ENCODE assay signal across 24 cellular contexts in genomic region chr10:28624351-28624750, GRCh38. TPM values are rescaled to one million over a fixed set of nuclear protein-coding genes. Genes with fewer than 3 reads are reported as not detected.
DNase-seq lines count a peak whose midpoint lies in the region; ATAC-seq, FAIRE-seq and TF ChIP-seq lines count a peak whose summit lies in the region.
"Had no signal": no experiment of that assay in that cellular context is flagged by ENCODE, and none has a peak within 500 bp of the region (broad histone marks: within the 10 kb centered on the region; RNA-seq: fewer than 3 reads in every experiment).

No MANE protein-coding gene starts in this region.

- H3K27ac ChIP-seq in GM23338 (ENCODE audit: low read depth), result 0 out of 2 replicates have a peak overlapping the region, but pooled peaks have one; percentile 43
- H3K27ac ChIP-seq in testis, result no peak overlapping the region
- H3K27ac ChIP-seq: body of pancreas, parathyroid adenoma had no signal

- H3K27ac Mint-ChIP-seq in GM23338 (no peak overlapping the region), memory B cell (no peak overlapping the region)
- H3K27ac Mint-ChIP-seq: activated naive CD8-positive, alpha-beta T cell treated with anti-CD3 and anti-CD28 coated beads for 36 hours; activated T-cell treated with anti-CD3 and anti-CD28 coated beads, Interleukin-2, amount 50 U/mL, for 72 hours had no signal

- H3K27me3 Mint-ChIP-seq in GM23338 (ENCODE audit: insufficient read depth, low read depth, poor library complexity) (peaks cover 10% of the 10 kb centered on the region), memory B cell (peaks cover 3% of the 10 kb centered on the region)

- H3K4me3 Mint-ChIP-seq in GM23338 (no peak overlapping the region), memory B cell (no peak overlapping the region)
- H3K4me3 Mint-ChIP-seq: activated naive CD8-positive, alpha-beta T cell treated with anti-CD3 and anti-CD28 coated beads for 36 hours; activated T-cell treated with anti-CD3 and anti-CD28 coated beads, Interleukin-2, amount 50 U/mL, for 72 hours; naive thymus-derived CD4-positive, alpha-beta T cell had no signal

- 59 to 73% methylated on average over 3 of the region's 3 CpGs for WGBS in testis, 2 donors

- no peaks in the 10 kb centered on the region for H3K9me2 ChIP-seq in GM23338 (ENCODE audit: insufficient read depth)

- H3K79me2 ChIP-seq in GM23338 (replicated peaks; ENCODE audit: insufficient read depth), result no peaks in the 10 kb centered on the region
- H3K79me2 ChIP-seq: parathyroid adenoma had no signal

- peaks cover 3% of the 10 kb centered on the region; the same call in 1 of the 2 replicates for H4K20me1 ChIP-seq in GM23338 (replicated peaks; ENCODE audit: insufficient read depth)

- no peak overlapping the region for H2AFZ ChIP-seq in GM23338
- H2AFZ ChIP-seq: parathyroid adenoma had no signal

- H3K4me3 ChIP-seq in GM23338 (no peak overlapping the region), testis (no peak overlapping the region)
- H3K4me3 ChIP-seq: body of pancreas, HAP-1, lung had no signal

- peak; percentile 59 for FAIRE-seq in GM19239 (lab: Jason Lieb, UNC)
- FAIRE-seq: colon, endometrium, HTR-8/SVneo, islet of Langerhans had no signal

- 0 out of 2 replicates have a peak, but pooled peaks cover 3% of the 10 kb centered on the region for H3F3A ChIP-seq in GM23338 (replicated peaks; ENCODE audit: low read depth)

- H3K4me1 ChIP-seq in GM23338 (ENCODE audit: insufficient read depth) (peaks cover 5% of the 10 kb centered on the region; the same call in 1 of the 2 replicates), testis (no peaks in the 10 kb centered on the region)
- H3K4me1 ChIP-seq: BE2C, body of pancreas had no signal

- TF ChIP-seq CTCF in GM23338 (conservative IDR thresholded peaks at IDR 0.05; ENCODE audit: low read depth in 2 of 2) (no peak), testis (IDR thresholded peaks at IDR 0.05) (no peak)

- TF ChIP-seq POLR2A in testis (IDR thresholded peaks at IDR 0.05), result no peak

- H3K36me3 Mint-ChIP-seq in GM23338 (ENCODE audit: low read depth) (peaks cover 13% of the 10 kb centered on the region; the same call in 2 of the 3 replicates), memory B cell (peaks cover 5% of the 10 kb centered on the region)

- H3K27me3 ChIP-seq in GM23338 (ENCODE audit: insufficient read depth), result no peaks in the 10 kb centered on the region
- no peaks in the 10 kb centered on the region for H3K27me3 ChIP-seq in testis
- H3K27me3 ChIP-seq: BE2C, body of pancreas had no signal

- DNase-seq in GM19239 (ENCODE audit: insufficient read length, low spot score), result no peak
- DNase-seq in GM23338 (ENCODE audit: low spot score), result peak; percentile 25
- DNase-seq in OCI-M1 (lab: John Stamatoyannopoulos, UW), result peak; percentile 23
- no peak for DNase-seq in memory B cell (ENCODE audit: low spot score in 2 of 2)
- DNase-seq in posterior cingulate gyrus, result no peak
- DNase-seq in testis, result no peak
- DNase-seq: activated naive CD8-positive, alpha-beta T cell treated with anti-CD3 and anti-CD28 coated beads for 36 hours; activated T-cell treated with anti-CD3 and anti-CD28 coated beads, Interleukin-2, amount 50 U/mL, for 72 hours; BE2C; body of pancreas; naive thymus-derived CD4-positive, alpha-beta T cell; NCI-H1694 treated with DMSO at 0.1 percent for 48 hours; NCI-H345; Right ventricle myocardium superior; stimulated activated CD4-positive, alpha-beta T cell treated with anti-CD3 and anti-CD28 coated beads, Interleukin-2, amount 100 ng/mL, for 48 hours had no signal

- ATAC-seq in GM23338 (peak; percentile 23; the same call in 1 of the 3 replicates), memory B cell (ENCODE audit: low read depth) (peak; percentile 59), HG03108 (IDR thresholded peaks at IDR 0.05; ENCODE audit: unreplicated experiment) (no peak)
- ATAC-seq: activated T-cell treated with anti-CD3 and anti-CD28 coated beads, Interleukin-2, amount 50 U/mL, for 72 hours; body of pancreas; naive thymus-derived CD4-positive, alpha-beta T cell had no signal

- H3K4me1 Mint-ChIP-seq in GM23338 (peaks cover 13% of the 10 kb centered on the region), memory B cell (peaks cover 5% of the 10 kb centered on the region)

- H3K36me3 ChIP-seq in GM23338 (ENCODE audit: insufficient read depth) (peaks cover 9% of the 10 kb centered on the region), testis (ENCODE audit: low read depth, missing control alignments) (no peaks in the 10 kb centered on the region)

- intact Hi-C loops in posterior cingulate gyrus (cut with DNase I), result loop anchor here (10.0 kb wide), 1 partner anchor 680 kb away; no protein-coding TSS in a partner anchor
- intact Hi-C loops in testis (cut with DNase I; ENCODE audit: low total_unique reads), result no loop called here

- H3K9me3 Mint-ChIP-seq in GM23338 (no peaks in the 10 kb centered on the region), memory B cell (no peaks in the 10 kb centered on the region)
- H3K9me3 Mint-ChIP-seq: activated naive CD8-positive, alpha-beta T cell treated with anti-CD3 and anti-CD28 coated beads for 36 hours; activated T-cell treated with anti-CD3 and anti-CD28 coated beads, Interleukin-2, amount 50 U/mL, for 72 hours had no signal

- no peak overlapping the region for H3K4me2 ChIP-seq in GM23338

- no peaks in the 10 kb centered on the region for H3K9me3 ChIP-seq in testis
- H3K9me3 ChIP-seq: BE2C, body of pancreas, HAP-1 had no signal

TF ChIP-seq in GM23338, 12 proteins besides CTCF, POLR2A, EP300 and RAD21:
- peak; percentile 34; the same call in 1 of the 2 replicates for TF ChIP-seq ZNF462 (CRISPR knock-in tag; IDR thresholded peaks at IDR 0.05)
- TF ChIP-seq POLR2AphosphoS5 (IDR thresholded peaks at IDR 0.05; ENCODE audit: low read depth), result no peak; the same call in 1 of the 2 replicates
TF ChIP-seq in GM23338: peak in this region for 1.

RNA-seq across cellular contexts. Expression of gene BAMBI, which starts 53.0 kb away (rescaled TPM):
- total RNA-seq in GM23338 (2014; rRNA removed; shearing (Covaris generic)), result 37.5 and 39.5 TPM in 2 replicates
- polyA plus RNA-seq in GM23338 (2016; fragmentation: Nextera tagmentation; extraction: Ambion mirVana), result 18.7 and 20.1 TPM in 2 replicates
- total RNA-seq in testis, result 10 to 100 TPM; 49.7 to 59.6 TPM
- polyA plus RNA-seq in testis (ENCODE audit: insufficient read depth, low read depth, low replicate concordance), result 24.4 TPM
- total RNA-seq: T-helper 1 cell treated with Interleukin-12 subunit alpha and Interleukin-12 subunit beta and Interleukin-4 antibody, amounts not matched to agents 30 ng/mL and 1 ng/mL, for 36 hours had no signal
- polyA plus RNA-seq: naive thymus-derived CD4-positive, alpha-beta T cell had no signal

Comparison
In these comparisons a context has a peak if more than half of its experiments do, and no peak if none do; other contexts are left out.
1. DNase-seq: peak in GM23338 (single experiment) and OCI-M1 (single experiment); none in GM19239 (single experiment), memory B cell (0 of 2), posterior cingulate gyrus (0 of 10) and testis (single experiment).